Comparison of ENCODE assay signal across 15 cellular contexts in genomic region chr9:112572416-112572815, GRCh38.
"Had no signal": no experiment of that assay in that cellular context is flagged by ENCODE, and none has a peak within 500 bp of the region (broad histone marks: within the 10 kb centered on the region; RNA-seq: fewer than 3 reads in every experiment).

No MANE protein-coding gene starts in this region.

- H3K27me3 ChIP-seq: right atrium auricular region, tibial artery had no signal

- H3K4me3 Mint-ChIP-seq: activated naive CD8-positive, alpha-beta T cell treated with anti-CD3 and anti-CD28 coated beads for 36 hours; activated T-helper 1 cell treated with anti-CD3 and anti-CD28 coated beads, Interleukin-12 subunit alpha, Interleukin-12 subunit beta, Interleukin-2, Interleukin-4 antibody, amounts not matched to agents 30 ng/mL and 10 ng/mL and 1 ng/mL, durations not matched to agents 14 hours and 24 hours and 36 hours; memory B cell; natural killer cell treated with Interleukin-12 subunit alpha and Interleukin-12 subunit beta and Interleukin-15 and Interleukin-18, amount 100 ng/mL, for 72 hours; stimulated activated naive B cell treated with anti-CD40 and anti-IgM and Interleukin-4, amounts not matched to agents 10 μg/mL and 1 μg/mL and 100 μg/mL, for 72 hours had no signal

- H3K27ac Mint-ChIP-seq: activated naive CD8-positive, alpha-beta T cell treated with anti-CD3 and anti-CD28 coated beads for 36 hours; activated T-helper 1 cell treated with anti-CD3 and anti-CD28 coated beads, Interleukin-12 subunit alpha, Interleukin-12 subunit beta, Interleukin-2, Interleukin-4 antibody, amounts not matched to agents 30 ng/mL and 10 ng/mL and 1 ng/mL, durations not matched to agents 14 hours and 24 hours and 36 hours; memory B cell; natural killer cell treated with Interleukin-12 subunit alpha and Interleukin-12 subunit beta and Interleukin-15 and Interleukin-18, amount 100 ng/mL, for 72 hours; stimulated activated naive B cell treated with anti-CD40 and anti-IgM and Interleukin-4, amounts not matched to agents 10 μg/mL and 1 μg/mL and 100 μg/mL, for 72 hours had no signal

- DNase-seq: activated CD4-positive, CD25-positive, alpha-beta regulatory T cell; activated naive CD8-positive, alpha-beta T cell treated with anti-CD3 and anti-CD28 coated beads for 36 hours; cortex of kidney; effector CD4-positive, alpha-beta T cell; foreskin fibroblast; kidney glomerular epithelial cell; left ventricle myocardium superior; occipital lobe; stimulated activated CD4-positive, alpha-beta T cell treated with anti-CD3 and anti-CD28 coated beads, Interleukin-2, amount 100 ng/mL, for 48 hours; stimulated activated naive B cell treated with anti-CD40 and anti-IgM and Interleukin-4, amounts not matched to agents 10 μg/mL and 1 μg/mL and 100 μg/mL, for 72 hours; tibial artery had no signal

- H3K9me3 Mint-ChIP-seq: activated naive CD8-positive, alpha-beta T cell treated with anti-CD3 and anti-CD28 coated beads for 36 hours; activated T-helper 1 cell treated with anti-CD3 and anti-CD28 coated beads, Interleukin-12 subunit alpha, Interleukin-12 subunit beta, Interleukin-2, Interleukin-4 antibody, amounts not matched to agents 30 ng/mL and 10 ng/mL and 1 ng/mL, durations not matched to agents 14 hours and 24 hours and 36 hours; memory B cell; natural killer cell treated with Interleukin-12 subunit alpha and Interleukin-12 subunit beta and Interleukin-15 and Interleukin-18, amount 100 ng/mL, for 72 hours had no signal

- H3K27me3 Mint-ChIP-seq: activated naive CD8-positive, alpha-beta T cell treated with anti-CD3 and anti-CD28 coated beads for 36 hours; memory B cell; natural killer cell treated with Interleukin-12 subunit alpha and Interleukin-12 subunit beta and Interleukin-15 and Interleukin-18, amount 100 ng/mL, for 72 hours; stimulated activated naive B cell treated with anti-CD40 and anti-IgM and Interleukin-4, amounts not matched to agents 10 μg/mL and 1 μg/mL and 100 μg/mL, for 72 hours had no signal

- H3K9me3 ChIP-seq: right atrium auricular region, tibial artery had no signal

- H3K36me3 ChIP-seq: right atrium auricular region had no signal

- H3K36me3 Mint-ChIP-seq: natural killer cell treated with Interleukin-12 subunit alpha and Interleukin-12 subunit beta and Interleukin-15 and Interleukin-18, amount 100 ng/mL, for 72 hours had no signal

- H3K4me3 ChIP-seq: right atrium auricular region, tibial artery had no signal

- H3K27ac ChIP-seq: right atrium auricular region, tibial artery had no signal

- ATAC-seq: left ventricle myocardium superior; natural killer cell treated with Interleukin-12 subunit alpha and Interleukin-12 subunit beta and Interleukin-15 and Interleukin-18, amount 100 ng/mL, for 72 hours; stimulated activated naive B cell treated with anti-CD40 and anti-IgM and Interleukin-4, amounts not matched to agents 10 μg/mL and 1 μg/mL and 100 μg/mL, for 72 hours had no signal
